Comparison of ENCODE assay signal across 1 cellular context in the genomic region with DNA sequence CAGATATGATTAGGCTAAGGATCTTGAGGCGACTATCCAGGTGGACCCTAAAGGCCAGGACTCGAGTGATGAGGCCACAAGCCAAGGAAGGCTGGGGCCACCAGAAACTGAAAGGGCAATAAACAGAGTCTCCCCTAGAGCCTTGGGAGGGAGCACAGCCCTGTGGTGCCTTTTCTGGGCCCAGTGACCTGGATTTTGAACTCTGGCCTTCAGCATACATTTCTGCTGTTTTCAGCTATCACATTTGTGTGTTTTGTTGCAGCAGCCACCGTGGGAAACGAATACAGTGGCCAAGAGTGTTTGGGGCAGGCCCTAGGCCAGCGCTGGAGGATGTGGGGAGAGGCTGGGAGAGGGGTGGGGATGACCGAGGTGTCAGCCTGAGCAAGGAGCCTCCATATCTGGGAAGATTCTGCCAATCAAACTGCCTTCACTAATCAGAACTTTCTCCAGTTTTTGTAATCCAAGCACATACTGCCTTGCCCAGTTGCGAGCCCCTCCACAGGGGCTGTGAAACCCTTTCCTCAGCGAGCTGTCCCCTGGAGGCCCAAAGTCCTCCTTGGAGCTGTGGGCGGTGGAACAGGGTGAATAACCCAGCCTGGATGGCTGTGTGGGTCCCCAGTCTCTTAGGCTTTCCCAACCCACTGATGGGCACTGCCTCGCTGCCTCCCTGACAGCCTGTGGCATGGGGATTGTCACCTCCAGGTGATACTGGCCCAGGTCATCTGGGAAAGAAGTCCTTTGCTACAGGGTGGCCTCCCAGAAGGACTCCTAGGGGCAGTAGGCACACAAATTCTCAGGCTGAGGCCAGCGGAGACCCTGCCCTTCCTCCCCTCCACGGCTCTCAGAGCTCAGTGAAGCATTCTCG.
TF ChIP-seq lines count a peak whose summit lies in the region.

No MANE protein-coding gene starts in this region.

TF ChIP-seq in IMR-90, 13 proteins besides CTCF, POLR2A, EP300 and RAD21:
- no peak for TF ChIP-seq BHLHE40 (IDR thresholded peaks at IDR 0.05; ENCODE audit: low read depth, low read length)
- TF ChIP-seq, protein P1, sequence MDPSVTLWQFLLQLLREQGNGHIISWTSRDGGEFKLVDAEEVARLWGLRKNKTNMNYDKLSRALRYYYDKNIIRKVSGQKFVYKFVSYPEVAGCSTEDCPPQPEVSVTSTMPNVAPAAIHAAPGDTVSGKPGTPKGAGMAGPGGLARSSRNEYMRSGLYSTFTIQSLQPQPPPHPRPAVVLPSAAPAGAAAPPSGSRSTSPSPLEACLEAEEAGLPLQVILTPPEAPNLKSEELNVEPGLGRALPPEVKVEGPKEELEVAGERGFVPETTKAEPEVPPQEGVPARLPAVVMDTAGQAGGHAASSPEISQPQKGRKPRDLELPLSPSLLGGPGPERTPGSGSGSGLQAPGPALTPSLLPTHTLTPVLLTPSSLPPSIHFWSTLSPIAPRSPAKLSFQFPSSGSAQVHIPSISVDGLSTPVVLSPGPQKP (IDR thresholded peaks at IDR 0.05; ENCODE audit: borderline replicate concordance, low read depth, low read length): no peak
- no peak for TF ChIP-seq CEBPB (IDR thresholded peaks at IDR 0.05; ENCODE audit: low read depth, low read length)
- no peak for TF ChIP-seq SMC3 (IDR thresholded peaks at IDR 0.05; ENCODE audit: low read depth, low read length)
- no peak for TF ChIP-seq FOS (IDR thresholded peaks at IDR 0.05; ENCODE audit: low read depth, low read length)
- no peak for TF ChIP-seq NFE2L2 (IDR thresholded peaks at IDR 0.05; ENCODE audit: low read depth, low read length)
- no peak for TF ChIP-seq MAFK (IDR thresholded peaks at IDR 0.05; ENCODE audit: low read depth, low read length)
- TF ChIP-seq, protein P2, sequence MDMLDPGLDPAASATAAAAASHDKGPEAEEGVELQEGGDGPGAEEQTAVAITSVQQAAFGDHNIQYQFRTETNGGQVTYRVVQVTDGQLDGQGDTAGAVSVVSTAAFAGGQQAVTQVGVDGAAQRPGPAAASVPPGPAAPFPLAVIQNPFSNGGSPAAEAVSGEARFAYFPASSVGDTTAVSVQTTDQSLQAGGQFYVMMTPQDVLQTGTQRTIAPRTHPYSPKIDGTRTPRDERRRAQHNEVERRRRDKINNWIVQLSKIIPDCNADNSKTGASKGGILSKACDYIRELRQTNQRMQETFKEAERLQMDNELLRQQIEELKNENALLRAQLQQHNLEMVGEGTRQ (IDR thresholded peaks at IDR 0.05; ENCODE audit: low read depth, low read length): no peak
- no peak for TF ChIP-seq MAZ (IDR thresholded peaks at IDR 0.05; ENCODE audit: borderline replicate concordance, low read depth, low read length)
